In genomic region chr10:68902382-68902781, GRCh38 we compare ENCODE assay signal across 9 cellular contexts. TPM values are rescaled to one million over a fixed set of nuclear protein-coding genes. Genes with fewer than 3 reads are reported as not detected.
DNase-seq lines count a peak whose midpoint lies in the region; ATAC-seq, FAIRE-seq and TF ChIP-seq lines count a peak whose summit lies in the region.
"Had no signal": no experiment of that assay in that cellular context is flagged by ENCODE, and none has a peak within 500 bp of the region (broad histone marks: within the 10 kb centered on the region; RNA-seq: fewer than 3 reads in every experiment).

No MANE protein-coding gene starts in this region.

- intact Hi-C loops in activated T-helper 1 cell treated with anti-CD3 and anti-CD28 coated beads, Interleukin-12 subunit alpha, Interleukin-12 subunit beta, Interleukin-2, Interleukin-4 antibody, amounts not matched to agents 30 ng/mL and 10 ng/mL and 1 ng/mL, durations not matched to agents 14 hours and 24 hours and 36 hours (cut with micrococcal nuclease), result loop anchor here (5.0 kb wide), 2 partner anchors 125 to 495 kb away; partner anchors contain the start of gene RUFY2
- intact Hi-C loops in tibial artery (cut with DNase I; ENCODE audit: low total_unique reads), result no loop called here

- dilution Hi-C loops in keratinocyte (cut with MboI; ENCODE audit: extremely low pct_ligation_motif_present, low sequenced_read_pairs), result no loop called here

- H3K4me2 ChIP-seq in keratinocyte (ENCODE audit: control insufficient read depth, extremely low read depth, insufficient read depth, low read depth, low read length), result peak overlapping the region; percentile 93

- DNase-seq in cardiac muscle cell (ENCODE audit: low read depth in 1 of 2, low spot score in 1 of 2) (no peak), right atrium auricular region (ENCODE audit: low spot score) (no peak), keratinocyte (ENCODE audit: low read depth, low spot score) (no peak), tibial artery (no peak), epidermal melanocyte (ENCODE audit: insufficient read length, low spot score) (no peak)
- DNase-seq in activated T-helper 1 cell treated with anti-CD3 and anti-CD28 coated beads, Interleukin-12 subunit alpha, Interleukin-12 subunit beta, Interleukin-2, Interleukin-4 antibody, amounts not matched to agents 30 ng/mL and 10 ng/mL and 1 ng/mL, durations not matched to agents 14 hours and 24 hours and 36 hours (ENCODE audit: low spot score), result no peak
- DNase-seq: stimulated activated CD4-positive, alpha-beta T cell treated with anti-CD3 and anti-CD28 coated beads, Interleukin-2, amount 100 ng/mL, for 48 hours had no signal

- H3K27me3 ChIP-seq in cardiac muscle cell, result no peaks in the 10 kb centered on the region
- no peaks in the 10 kb centered on the region for H3K27me3 ChIP-seq in right atrium auricular region
- H3K27me3 ChIP-seq in keratinocyte (ENCODE audit: control insufficient read depth, extremely low read depth, insufficient read depth, low read length), result no peaks in the 10 kb centered on the region
- no peaks in the 10 kb centered on the region for H3K27me3 ChIP-seq in tibial artery

- no peak for FAIRE-seq in keratinocyte (lab: Jason Lieb, UNC)

- peak overlapping the region; percentile 84 for H3K27ac Mint-ChIP-seq in activated T-helper 1 cell treated with anti-CD3 and anti-CD28 coated beads, Interleukin-12 subunit alpha, Interleukin-12 subunit beta, Interleukin-2, Interleukin-4 antibody, amounts not matched to agents 30 ng/mL and 10 ng/mL and 1 ng/mL, durations not matched to agents 14 hours and 24 hours and 36 hours

- H3K4me3 ChIP-seq in cardiac muscle cell, result peak overlapping the region; percentile 67
- H3K4me3 ChIP-seq in right atrium auricular region, result peak overlapping the region in 1 of 2 donors; percentile 79
- peak overlapping the region; percentile 85 to 96 (median 94) for H3K4me3 ChIP-seq in keratinocyte (ENCODE audit: control insufficient read depth in 2 of 3, extremely low read depth in 1 of 3, insufficient read depth in 2 of 3, low read depth in 1 of 3, low read length in 3 of 3)
- peak overlapping the region; percentile 83 to 87 for H3K4me3 ChIP-seq in tibial artery

- H3K9me3 ChIP-seq in cardiac muscle cell (ENCODE audit: low read depth) (no peaks in the 10 kb centered on the region), right atrium auricular region (no peaks in the 10 kb centered on the region), keratinocyte (ENCODE audit: control insufficient read depth, low read depth, low read length) (no peaks in the 10 kb centered on the region), tibial artery (no peaks in the 10 kb centered on the region)

- no peak overlapping the region for H2AFZ ChIP-seq in keratinocyte (ENCODE audit: control insufficient read depth, low read length)

- peaks cover 25% of the 10 kb centered on the region for H3K36me3 Mint-ChIP-seq in activated T-helper 1 cell treated with anti-CD3 and anti-CD28 coated beads, Interleukin-12 subunit alpha, Interleukin-12 subunit beta, Interleukin-2, Interleukin-4 antibody, amounts not matched to agents 30 ng/mL and 10 ng/mL and 1 ng/mL, durations not matched to agents 14 hours and 24 hours and 36 hours (ENCODE audit: low read depth)

- no peaks in the 10 kb centered on the region for H3K9me1 ChIP-seq in keratinocyte (ENCODE audit: control insufficient read depth, extremely low read depth, insufficient read depth, low read length)

- H3K4me1 Mint-ChIP-seq in activated T-helper 1 cell treated with anti-CD3 and anti-CD28 coated beads, Interleukin-12 subunit alpha, Interleukin-12 subunit beta, Interleukin-2, Interleukin-4 antibody, amounts not matched to agents 30 ng/mL and 10 ng/mL and 1 ng/mL, durations not matched to agents 14 hours and 24 hours and 36 hours (ENCODE audit: low read depth), result peaks cover 54% of the 10 kb centered on the region

- peaks cover 50% of the 10 kb centered on the region for H3K79me2 ChIP-seq in keratinocyte (ENCODE audit: control insufficient read depth, insufficient read depth, low read length)

- ATAC-seq in HG03571 (IDR thresholded peaks at IDR 0.05; ENCODE audit: unreplicated experiment), result no peak
- no peak for ATAC-seq in HG02938 (IDR thresholded peaks at IDR 0.05; ENCODE audit: unreplicated experiment)

- peak overlapping the region; percentile 44 for H3K27ac ChIP-seq in cardiac muscle cell
- H3K27ac ChIP-seq in right atrium auricular region, result no peak overlapping the region
- no peak overlapping the region for H3K27ac ChIP-seq in keratinocyte (ENCODE audit: control insufficient read depth, insufficient read depth, low read length)
- H3K27ac ChIP-seq in tibial artery, result no peak overlapping the region

- no peaks in the 10 kb centered on the region for H4K20me1 ChIP-seq in keratinocyte (ENCODE audit: control insufficient read depth, extremely low read depth, insufficient read depth, low read length)

- peaks cover 12% of the 10 kb centered on the region for H3K4me1 ChIP-seq in cardiac muscle cell (ENCODE audit: low read depth)
- peaks cover 0 to 25% of the 10 kb centered on the region in 2 donors for H3K4me1 ChIP-seq in right atrium auricular region
- H3K4me1 ChIP-seq in keratinocyte (ENCODE audit: control insufficient read depth, extremely low read depth, insufficient read depth, low read length), result peaks cover 10% of the 10 kb centered on the region
- peaks cover 0 to 47% (median 15%) of the 10 kb centered on the region in 4 donors for H3K4me1 ChIP-seq in tibial artery

- peak overlapping the region; percentile 92 for H3K4me3 Mint-ChIP-seq in activated T-helper 1 cell treated with anti-CD3 and anti-CD28 coated beads, Interleukin-12 subunit alpha, Interleukin-12 subunit beta, Interleukin-2, Interleukin-4 antibody, amounts not matched to agents 30 ng/mL and 10 ng/mL and 1 ng/mL, durations not matched to agents 14 hours and 24 hours and 36 hours

- H3K9me3 Mint-ChIP-seq in activated T-helper 1 cell treated with anti-CD3 and anti-CD28 coated beads, Interleukin-12 subunit alpha, Interleukin-12 subunit beta, Interleukin-2, Interleukin-4 antibody, amounts not matched to agents 30 ng/mL and 10 ng/mL and 1 ng/mL, durations not matched to agents 14 hours and 24 hours and 36 hours, result no peaks in the 10 kb centered on the region

- H3K36me3 ChIP-seq in cardiac muscle cell (peaks cover 5% of the 10 kb centered on the region), right atrium auricular region (peaks cover 7% of the 10 kb centered on the region), keratinocyte (ENCODE audit: control insufficient read depth in 2 of 2, extremely low read depth in 1 of 2, insufficient read depth in 2 of 2, low read length in 2 of 2) (peaks cover 3 to 6% of the 10 kb centered on the region in 2 experiments), tibial artery (peaks cover 0 to 10% (median 6%) of the 10 kb centered on the region in 3 donors)

- TF ChIP-seq CTCF in cardiac muscle cell (IDR thresholded peaks at IDR 0.05; ENCODE audit: low read depth, low read length), result no peak
- no peak for TF ChIP-seq CTCF in right atrium auricular region (IDR thresholded peaks at IDR 0.05)
- TF ChIP-seq CTCF in keratinocyte (optimal IDR thresholded peaks at IDR 0.05 in 1 of 3, IDR thresholded peaks at IDR 0.05 in 1 of 3, conservative IDR thresholded peaks at IDR 0.05 in 1 of 3; ENCODE audit: extremely low read depth in 1 of 3, insufficient read depth in 2 of 3, low read length in 3 of 3), result no peak
- TF ChIP-seq CTCF in tibial artery (IDR thresholded peaks at IDR 0.05), result no peak

- H3K9ac ChIP-seq in keratinocyte (ENCODE audit: control insufficient read depth, extremely low read depth, insufficient read depth, low read length), result peak overlapping the region; percentile 95

- no peaks in the 10 kb centered on the region for H3K27me3 Mint-ChIP-seq in activated T-helper 1 cell treated with anti-CD3 and anti-CD28 coated beads, Interleukin-12 subunit alpha, Interleukin-12 subunit beta, Interleukin-2, Interleukin-4 antibody, amounts not matched to agents 30 ng/mL and 10 ng/mL and 1 ng/mL, durations not matched to agents 14 hours and 24 hours and 36 hours (ENCODE audit: insufficient read depth)

RNA-seq across cellular contexts. Expression of gene DDX50, which starts 1.3 kb away (rescaled TPM):
- total RNA-seq in cardiac muscle cell, result 48.2 and 52.0 TPM in 2 replicates
- polyA plus RNA-seq in cardiac muscle cell, result 48.6 and 52.7 TPM in 2 replicates
- 10 to 100 TPM; 18.9 to 22.3 TPM for total RNA-seq in right atrium auricular region
- 53.0 and 55.0 TPM in 2 replicates for total RNA-seq in activated T-helper 1 cell treated with anti-CD3 and anti-CD28 coated beads, Interleukin-12 subunit alpha, Interleukin-12 subunit beta, Interleukin-2, Interleukin-4 antibody, amounts not matched to agents 30 ng/mL and 10 ng/mL and 1 ng/mL, durations not matched to agents 14 hours and 24 hours and 36 hours
- polyA plus RNA-seq in keratinocyte, result 28.0 to 40.6 TPM (median 31.3 TPM) in 3 replicates
- polyA plus RNA-seq in keratinocyte (2011; ENCODE audit: low read depth), result 28.8 TPM
- 22.1 and 33.7 TPM in 2 replicates for polyA plus RNA-seq in keratinocyte (2011; cell fraction: cytosol; rRNA removed)
- 19.9 and 25.7 TPM in 2 replicates for polyA plus RNA-seq in keratinocyte (2011; cell fraction: nucleus; rRNA removed)
- polyA plus RNA-seq in keratinocyte (2012; ENCODE audit: low replicate concordance), result 26.7 and 30.4 TPM in 2 replicates
- polyA minus RNA-seq in keratinocyte, result 7.5 to 37.4 TPM (median 26.0 TPM) in 3 replicates
- 27.0 TPM for polyA minus RNA-seq in keratinocyte (2011; cell fraction: cytosol; rRNA and poly(A)+ RNA removed)
- polyA minus RNA-seq in keratinocyte (2011; cell fraction: nucleus; rRNA and poly(A)+ RNA removed), result 11.3 and 18.8 TPM in 2 replicates

RNA-seq across cellular contexts. Expression of gene DDX21, which starts 53.6 kb away (rescaled TPM):
- total RNA-seq in cardiac muscle cell, result 19.5 and 31.3 TPM in 2 replicates
- 8.3 and 11.2 TPM in 2 replicates for polyA plus RNA-seq in cardiac muscle cell
- total RNA-seq in right atrium auricular region, result 10 to 100 TPM; 21.4 to 30.0 TPM
- 267 and 278 TPM in 2 replicates for total RNA-seq in activated T-helper 1 cell treated with anti-CD3 and anti-CD28 coated beads, Interleukin-12 subunit alpha, Interleukin-12 subunit beta, Interleukin-2, Interleukin-4 antibody, amounts not matched to agents 30 ng/mL and 10 ng/mL and 1 ng/mL, durations not matched to agents 14 hours and 24 hours and 36 hours
- 88.1 to 157 TPM (median 110 TPM) in 3 replicates for polyA plus RNA-seq in keratinocyte
- polyA plus RNA-seq in keratinocyte (2011; ENCODE audit: low read depth), result 145 TPM
- 75.5 and 128 TPM in 2 replicates for polyA plus RNA-seq in keratinocyte (2011; cell fraction: cytosol; rRNA removed)
- polyA plus RNA-seq in keratinocyte (2011; cell fraction: nucleus; rRNA removed), result 88.6 and 140 TPM in 2 replicates
- 72.3 and 107 TPM in 2 replicates for polyA plus RNA-seq in keratinocyte (2012; ENCODE audit: low replicate concordance)
- polyA minus RNA-seq in keratinocyte, result 25.2 to 126 TPM (median 62.4 TPM) in 3 replicates
- polyA minus RNA-seq in keratinocyte (2011; cell fraction: cytosol; rRNA and poly(A)+ RNA removed), result 72.9 TPM
- polyA minus RNA-seq in keratinocyte (2011; cell fraction: nucleus; rRNA and poly(A)+ RNA removed), result 55.8 and 104 TPM in 2 replicates
